Comparison of ENCODE assay signal across 23 cellular contexts in genomic region chr6:167120557-167121030, GRCh38. TPM values are rescaled to one million over a fixed set of nuclear protein-coding genes. Genes with fewer than 3 reads are reported as not detected.
DNase-seq lines count a peak whose midpoint lies in the region; ATAC-seq and TF ChIP-seq lines count a peak whose summit lies in the region.
"Had no signal": no experiment of that assay in that cellular context is flagged by ENCODE, and none has a peak within 500 bp of the region (broad histone marks: within the 10 kb centered on the region; RNA-seq: fewer than 3 reads in every experiment).

No MANE protein-coding gene starts in this region.

- peak overlapping the region; percentile 82 for H3K27ac Mint-ChIP-seq in activated T-helper 17 cell treated with anti-CD3 and anti-CD28 coated beads, Interleukin-2, amount 50 U/mL, for 72 hours
- H3K27ac Mint-ChIP-seq in naive thymus-derived CD4-positive, alpha-beta T cell: peak overlapping the region in 7 of 9 donors; percentile 3 to 93 (median 65)
- H3K27ac Mint-ChIP-seq: activated naive CD4-positive, alpha-beta T cell treated with anti-CD3 and anti-CD28 coated beads, Interleukin-2, amount 50 U/mL, for 72 hours had no signal

- no peaks in the 10 kb centered on the region for H3K36me3 ChIP-seq in BLaER1 treated with 17β-estradiol and CSF1 and Interleukin-3, amounts not matched to agents 10 nM and 100 nM
- H3K36me3 ChIP-seq in naive thymus-derived CD4-positive, alpha-beta T cell (ENCODE audit: control insufficient read depth in 2 of 3, insufficient read depth in 3 of 3, low read length in 3 of 3): no peaks in the 10 kb centered on the region
- no peaks in the 10 kb centered on the region for H3K36me3 ChIP-seq in aorta (ENCODE audit: control insufficient read depth in 1 of 2, insufficient read depth in 2 of 2, low read length in 1 of 2)
- H3K36me3 ChIP-seq: prostate gland had no signal

- no peaks in the 10 kb centered on the region for H4K20me1 ChIP-seq in BLaER1 treated with 17β-estradiol and CSF1 and Interleukin-3, amounts not matched to agents 10 nM and 100 nM

- CTCF ChIA-PET in naive thymus-derived CD4-positive, alpha-beta T cell (lab: Charles Lee): no interaction called here

- peak overlapping the region; percentile 92 for H3K4me3 Mint-ChIP-seq in activated T-helper 17 cell treated with anti-CD3 and anti-CD28 coated beads, Interleukin-2, amount 50 U/mL, for 72 hours
- H3K4me3 Mint-ChIP-seq in naive thymus-derived CD4-positive, alpha-beta T cell: peak overlapping the region in 3 of 10 donors; percentile 32 to 69 (median 61)
- H3K4me3 Mint-ChIP-seq: neural crest cell had no signal

- DNase-seq in naive thymus-derived CD4-positive, alpha-beta T cell: no peak
- DNase-seq in aorta: no peak
- DNase-seq in iPS-NIHi7 (ENCODE audit: extremely low spot score): no peak
- DNase-seq: activated CD4-positive, alpha-beta T cell treated with anti-CD3 and anti-CD28 coated beads, Interleukin-2, amount 50 U/mL, for 1 hour; activated T-cell treated with anti-CD3 and anti-CD28 coated beads, Interleukin-2, amount 50 U/mL, for 4 hours; body of pancreas; NCI-H524 treated with DMSO at 0.1 percent for 48 hours; SHP77 treated with DMSO at 0.1 percent for 48 hours; small intestine had no signal

- no peak overlapping the region for H3K4me3 ChIP-seq in BLaER1 treated with 17β-estradiol and CSF1 and Interleukin-3, amounts not matched to agents 10 nM and 100 nM
- H3K4me3 ChIP-seq in GM12875 (ENCODE audit: low read depth, low read length) (peak overlapping the region; percentile 19), aorta (ENCODE audit: low read length in 2 of 2) (no peak overlapping the region)
- no peak overlapping the region for H3K4me3 ChIP-seq in naive thymus-derived CD4-positive, alpha-beta T cell (ENCODE audit: low read length)
- H3K4me3 ChIP-seq: body of pancreas, prostate gland had no signal

- peak overlapping the region; percentile 5 to 81 (median 68); a peak in 14 of 22 replicates for H3K4me2 ChIP-seq in BLaER1 treated with 17β-estradiol and CSF1 and Interleukin-3, amounts not matched to agents 10 nM and 100 nM

- H3K27me3 ChIP-seq in BLaER1 treated with 17β-estradiol and CSF1 and Interleukin-3, amounts not matched to agents 10 nM and 100 nM: peaks cover 0 to 12% (median 0%) of the 10 kb centered on the region in 11 experiments; a peak in 5 of 22 replicates
- H3K27me3 ChIP-seq in naive thymus-derived CD4-positive, alpha-beta T cell (ENCODE audit: control insufficient read depth in 2 of 2, insufficient read depth in 2 of 2, low read length in 2 of 2): no peaks in the 10 kb centered on the region
- no peaks in the 10 kb centered on the region for H3K27me3 ChIP-seq in aorta (ENCODE audit: control insufficient read depth in 1 of 2, insufficient read depth in 2 of 2, low read length in 1 of 2)
- H3K27me3 ChIP-seq: body of pancreas had no signal

- WGBS in aorta, 2 donors: 74 to 79% methylated on average over 2 of the region's 2 CpGs

- H3K27me3 Mint-ChIP-seq in activated T-helper 17 cell treated with anti-CD3 and anti-CD28 coated beads, Interleukin-2, amount 50 U/mL, for 72 hours: no peaks in the 10 kb centered on the region
- H3K27me3 Mint-ChIP-seq in naive thymus-derived CD4-positive, alpha-beta T cell: peaks cover 0 to 5% (median 0%) of the 10 kb centered on the region in 5 donors

- peaks cover 98% of the 10 kb centered on the region for H3K36me3 Mint-ChIP-seq in activated T-helper 17 cell treated with anti-CD3 and anti-CD28 coated beads, Interleukin-2, amount 50 U/mL, for 72 hours (ENCODE audit: low read depth)
- H3K36me3 Mint-ChIP-seq in naive thymus-derived CD4-positive, alpha-beta T cell: no peaks in the 10 kb centered on the region
- H3K36me3 Mint-ChIP-seq: activated naive CD4-positive, alpha-beta T cell treated with anti-CD3 and anti-CD28 coated beads, Interleukin-2, amount 50 U/mL, for 72 hours had no signal

- no peak overlapping the region for H3K9ac ChIP-seq in BLaER1 treated with 17β-estradiol and CSF1 and Interleukin-3, amounts not matched to agents 10 nM and 100 nM

- H3K9me3 ChIP-seq in BLaER1 treated with 17β-estradiol and CSF1 and Interleukin-3, amounts not matched to agents 10 nM and 100 nM (replicated peaks in 1 of 11): peaks cover 0 to 6% (median 4%) of the 10 kb centered on the region in 11 experiments; a peak in 5 of 22 replicates
- no peaks in the 10 kb centered on the region for H3K9me3 ChIP-seq in naive thymus-derived CD4-positive, alpha-beta T cell (ENCODE audit: control insufficient read depth in 2 of 3, low read length in 3 of 3)
- peaks cover 3% of the 10 kb centered on the region for H3K9me3 ChIP-seq in aorta (ENCODE audit: control insufficient read depth, low read length)
- H3K9me3 ChIP-seq: body of pancreas, prostate gland had no signal

- no peak for ATAC-seq in activated T-helper 17 cell treated with anti-CD3 and anti-CD28 coated beads, Interleukin-2, amount 50 U/mL, for 72 hours (replicated peaks)
- ATAC-seq in naive thymus-derived CD4-positive, alpha-beta T cell: no peak
- ATAC-seq in aorta (ENCODE audit: low FRiP score) (no peak), GM19023 (IDR thresholded peaks at IDR 0.05; ENCODE audit: unreplicated experiment) (no peak)
- ATAC-seq: activated T-cell treated with anti-CD3 and anti-CD28 coated beads, Interleukin-2, amount 50 U/mL, for 4 hours; body of pancreas had no signal

- H3K9me3 Mint-ChIP-seq in activated T-helper 17 cell treated with anti-CD3 and anti-CD28 coated beads, Interleukin-2, amount 50 U/mL, for 72 hours: no peaks in the 10 kb centered on the region
- H3K9me3 Mint-ChIP-seq in naive thymus-derived CD4-positive, alpha-beta T cell: no peaks in the 10 kb centered on the region
- H3K9me3 Mint-ChIP-seq: activated naive CD4-positive, alpha-beta T cell treated with anti-CD3 and anti-CD28 coated beads, Interleukin-2, amount 50 U/mL, for 72 hours; activated T-cell treated with anti-CD3 and anti-CD28 coated beads, Interleukin-2, amount 50 U/mL, for 4 hours; neural crest cell had no signal

- H3K4me1 Mint-ChIP-seq in activated T-helper 17 cell treated with anti-CD3 and anti-CD28 coated beads, Interleukin-2, amount 50 U/mL, for 72 hours: peaks cover 72% of the 10 kb centered on the region
- H3K4me1 Mint-ChIP-seq in naive thymus-derived CD4-positive, alpha-beta T cell: peaks cover 11 to 54% (median 38%) of the 10 kb centered on the region in 7 donors

- intact Hi-C loops in naive thymus-derived CD4-positive, alpha-beta T cell (cut with micrococcal nuclease): loop anchor here in 1 of 2 donors (5.0 kb wide), 1 partner anchor 123 kb away; the partner anchor contains the start of gene CEP43
- intact Hi-C loops in aorta (cut with DNase I): no loop called here

- H3K4me1 ChIP-seq in BLaER1 treated with 17β-estradiol and CSF1 and Interleukin-3, amounts not matched to agents 10 nM and 100 nM: peaks cover 35 to 78% (median 62%) of the 10 kb centered on the region in 10 experiments
- peaks cover 28 to 54% of the 10 kb centered on the region in 2 donors for H3K4me1 ChIP-seq in naive thymus-derived CD4-positive, alpha-beta T cell (ENCODE audit: control insufficient read depth in 2 of 2, insufficient read depth in 2 of 2, low read length in 2 of 2)
- H3K4me1 ChIP-seq in aorta (ENCODE audit: control insufficient read depth in 1 of 2, insufficient read depth in 2 of 2, low read length in 2 of 2): no peaks in the 10 kb centered on the region
- H3K4me1 ChIP-seq: body of pancreas, prostate gland had no signal

- no peak for TF ChIP-seq CTCF in GM12875 (IDR thresholded peaks at IDR 0.05; ENCODE audit: borderline replicate concordance, insufficient read depth, low read depth, low read length)

- no peak overlapping the region for H3K27ac ChIP-seq in BLaER1 treated with 17β-estradiol and CSF1 and Interleukin-3, amounts not matched to agents 10 nM and 100 nM
- H3K27ac ChIP-seq in naive thymus-derived CD4-positive, alpha-beta T cell (ENCODE audit: low read depth, low read length): no peak overlapping the region
- no peak overlapping the region for H3K27ac ChIP-seq in aorta (ENCODE audit: low read depth in 1 of 2, low read length in 2 of 2)
- H3K27ac ChIP-seq: body of pancreas, prostate gland had no signal

- POLR2A ChIA-PET in naive thymus-derived CD4-positive, alpha-beta T cell (lab: Charles Lee): interaction anchor here (0.6 to 2.0 kb wide), 3 partner anchors 26 to 260 kb away, joined by 3 to 6 read pairs (median 3); no protein-coding TSS in a partner anchor

RNA-seq across cellular contexts. Expression of gene CCR6, which starts 2.3 kb away (rescaled TPM):
- total RNA-seq in activated T-helper 17 cell treated with anti-CD3 and anti-CD28 coated beads, Interleukin-2, amount 50 U/mL, for 72 hours: 10 to 100 TPM; 31.5 to 55.7 TPM
- 1 to 10 TPM in 1 of 5 experiments, under 1 TPM in 3, not detected in 1; 0.15 to 4.1 (median 0.48) TPM for total RNA-seq in naive thymus-derived CD4-positive, alpha-beta T cell
- polyA plus RNA-seq in naive thymus-derived CD4-positive, alpha-beta T cell: under 1 TPM; 0.38 to 0.93 TPM
- under 1 TPM in 1 of 2 donors, not detected in 1; 0.54 TPM for total RNA-seq in aorta
- not detected for polyA plus RNA-seq in aorta
- total RNA-seq: activated naive CD4-positive, alpha-beta T cell treated with anti-CD3 and anti-CD28 coated beads, Interleukin-2, amount 50 U/mL, for 72 hours; body of pancreas; endothelial cell of umbilical vein; fibroblast of villous mesenchyme; G401; H1; mesenteric fat pad; neural crest cell; prostate gland had no signal
- polyA plus RNA-seq: endothelial cell of umbilical vein had no signal

RNA-seq across cellular contexts. Expression of gene GPR31, which starts 37.2 kb away (rescaled TPM):
- total RNA-seq in activated T-helper 17 cell treated with anti-CD3 and anti-CD28 coated beads, Interleukin-2, amount 50 U/mL, for 72 hours: not detected
- not detected for total RNA-seq in naive thymus-derived CD4-positive, alpha-beta T cell
- not detected for polyA plus RNA-seq in naive thymus-derived CD4-positive, alpha-beta T cell
- total RNA-seq in aorta: not detected
- not detected for polyA plus RNA-seq in aorta
- total RNA-seq: activated naive CD4-positive, alpha-beta T cell treated with anti-CD3 and anti-CD28 coated beads, Interleukin-2, amount 50 U/mL, for 72 hours; activated T-cell treated with anti-CD3 and anti-CD28 coated beads, Interleukin-2, amount 50 U/mL, for 4 hours; body of pancreas; endothelial cell of umbilical vein; fibroblast of villous mesenchyme; G401; H1; mesenteric fat pad; neural crest cell; prostate gland; subcutaneous adipose tissue; T-helper 1 cell treated with Interleukin-12 subunit alpha and Interleukin-12 subunit beta and Interleukin-4 antibody, amounts not matched to agents 30 ng/mL and 1 ng/mL, for 36 hours had no signal
- polyA plus RNA-seq: endothelial cell of umbilical vein, H1, small intestine had no signal

Comparison
In these comparisons a context has a peak if more than half of its experiments do, and no peak if none do; other contexts are left out.
1. RNA of gene CCR6, which starts 2.3 kb away (total RNA-seq): 31.5 to 55.7 TPM in activated T-helper 17 cell treated with anti-CD3 and anti-CD28 coated beads, Interleukin-2, amount 50 U/mL, for 72 hours; 0.54 TPM in aorta and 0.15 to 4.1 TPM in naive thymus-derived CD4-positive, alpha-beta T cell; every median in the first group is over 4 times any median in the second.